28 cellular contexts compared by ENCODE assay signal in the genomic region with DNA sequence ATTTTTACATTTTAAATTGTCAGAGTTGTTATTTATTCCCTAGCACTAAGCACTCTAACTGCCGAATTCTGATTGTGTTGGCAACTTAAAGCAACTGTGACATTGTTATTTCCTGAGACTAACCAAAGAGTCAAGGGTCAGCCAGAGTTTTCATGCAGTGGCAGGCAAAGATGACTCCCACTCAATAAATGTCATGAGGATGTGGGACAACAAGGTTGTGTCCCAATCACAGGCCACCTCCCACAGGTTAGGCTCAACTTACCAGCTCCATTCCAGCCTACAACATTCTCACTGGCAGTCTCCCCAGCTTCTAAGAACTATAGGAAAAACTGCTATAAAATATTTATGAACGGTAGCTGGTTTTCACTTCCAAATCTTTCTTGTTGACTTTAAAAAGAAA.
"Had no signal": no experiment of that assay in that cellular context is flagged by ENCODE, and none has a peak within 500 bp of the region (broad histone marks: within the 10 kb centered on the region; RNA-seq: fewer than 3 reads in every experiment).

No MANE protein-coding gene starts in this region.

- H3K36me3 ChIP-seq: left lung, lower lobe of right lung, neural progenitor cell, neutrophil, right atrium auricular region, right lobe of liver, thyroid gland, transverse colon, upper lobe of left lung had no signal

- H3K4me1 ChIP-seq: left lung, lower lobe of right lung, neural progenitor cell, parathyroid adenoma, right atrium auricular region, right lobe of liver, testis, thyroid gland, transverse colon, upper lobe of left lung had no signal

- DNase-seq: hippocampal formation; kidney glomerular epithelial cell; left cardiac atrium; left lung; lower lobe of right lung; midbrain; mucosa of descending colon; naive thymus-derived CD4-positive, alpha-beta T cell; nephron progenitor cell; occipital lobe; right lobe of liver; stimulated activated CD4-positive, alpha-beta T cell treated with anti-CD3 and anti-CD28 coated beads, Interleukin-1b, Interleukin-23, amount 100 ng/mL, for 48 hours; stimulated activated CD4-positive, alpha-beta T cell treated with anti-CD3 and anti-CD28 coated beads, Interleukin-2, amount 100 ng/mL, for 48 hours; stimulated activated CD4-positive, alpha-beta T cell treated with anti-CD3 and anti-CD28 coated beads, Interleukin-4, amount 100 ng/mL, for 4 hours; stimulated activated CD8-positive, alpha-beta memory T cell treated with anti-CD3 and anti-CD28 coated beads, Interleukin-4, amount 100 ng/mL, for 48 hours; stimulated activated naive CD4-positive, alpha-beta T cell treated with Interleukin-2 at 50 U/mL for 16 hours; stimulated activated naive CD8-positive, alpha-beta T cell treated with anti-CD3 and anti-CD28 coated beads, Interleukin-15, amount 100 ng/mL, for 72 hours; testis; thyroid gland; transverse colon; upper lobe of left lung had no signal

- H3K27me3 Mint-ChIP-seq: stimulated activated naive CD8-positive, alpha-beta T cell treated with anti-CD3 and anti-CD28 coated beads, Interleukin-15, amount 100 ng/mL, for 72 hours had no signal

- H3K4me3 Mint-ChIP-seq: memory B cell; naive thymus-derived CD4-positive, alpha-beta T cell; nephron progenitor cell; neural progenitor cell; stimulated activated memory B cell treated with anti-CD40 and anti-IgM and Interleukin-4, amounts not matched to agents 10 μg/mL and 1 μg/mL and 100 μg/mL, for 72 hours; stimulated activated naive CD8-positive, alpha-beta T cell treated with anti-CD3 and anti-CD28 coated beads, Interleukin-15, amount 100 ng/mL, for 72 hours had no signal

- H3K27ac ChIP-seq: left lung, lower lobe of right lung, neural progenitor cell, neutrophil, parathyroid adenoma, right atrium auricular region, right lobe of liver, testis, thyroid gland, transverse colon, upper lobe of left lung had no signal

- H3K4me1 Mint-ChIP-seq: memory B cell; naive thymus-derived CD4-positive, alpha-beta T cell; nephron progenitor cell; neural progenitor cell; stimulated activated memory B cell treated with anti-CD40 and anti-IgM and Interleukin-4, amounts not matched to agents 10 μg/mL and 1 μg/mL and 100 μg/mL, for 72 hours; stimulated activated naive CD8-positive, alpha-beta T cell treated with anti-CD3 and anti-CD28 coated beads, Interleukin-15, amount 100 ng/mL, for 72 hours had no signal

- H3K9me3 Mint-ChIP-seq: neural progenitor cell; stimulated activated naive CD8-positive, alpha-beta T cell treated with anti-CD3 and anti-CD28 coated beads, Interleukin-15, amount 100 ng/mL, for 72 hours had no signal

- H3K9me3 ChIP-seq: left lung, lower lobe of right lung, mucosa of descending colon, neutrophil, right atrium auricular region, right lobe of liver, testis, thyroid gland, transverse colon, upper lobe of left lung had no signal

- H3K4me3 ChIP-seq: left lung, lower lobe of right lung, mucosa of descending colon, neural progenitor cell, right atrium auricular region, right lobe of liver, smooth muscle cell, testis, thyroid gland, transverse colon, upper lobe of left lung had no signal

- H3K36me3 Mint-ChIP-seq: memory B cell; naive thymus-derived CD4-positive, alpha-beta T cell; neural progenitor cell; stimulated activated memory B cell treated with anti-CD40 and anti-IgM and Interleukin-4, amounts not matched to agents 10 μg/mL and 1 μg/mL and 100 μg/mL, for 72 hours had no signal

- H3K27ac Mint-ChIP-seq: memory B cell; naive thymus-derived CD4-positive, alpha-beta T cell; nephron progenitor cell; neural progenitor cell; stimulated activated memory B cell treated with anti-CD40 and anti-IgM and Interleukin-4, amounts not matched to agents 10 μg/mL and 1 μg/mL and 100 μg/mL, for 72 hours; stimulated activated naive CD8-positive, alpha-beta T cell treated with anti-CD3 and anti-CD28 coated beads, Interleukin-15, amount 100 ng/mL, for 72 hours had no signal
